1 cellular context compared by ENCODE assay signal in genomic region chr15:68379759-68380290, GRCh38.
TF ChIP-seq lines count a peak whose summit lies in the region.

No MANE protein-coding gene starts in this region.

TF ChIP-seq in IMR-90, 13 proteins besides CTCF, POLR2A, EP300 and RAD21:
- TF ChIP-seq BHLHE40 (IDR thresholded peaks at IDR 0.05; ENCODE audit: low read depth, low read length) = no peak
- TF ChIP-seq USF2 (IDR thresholded peaks at IDR 0.05; ENCODE audit: low read depth, low read length) = no peak
- TF ChIP-seq NFE2L2 (IDR thresholded peaks at IDR 0.05; ENCODE audit: low read depth, low read length) = no peak
- TF ChIP-seq CHD1 (IDR thresholded peaks at IDR 0.05; ENCODE audit: low read depth, low read length) = no peak
- no peak for TF ChIP-seq SMC3 (IDR thresholded peaks at IDR 0.05; ENCODE audit: low read depth, low read length)
- no peak for TF ChIP-seq MXI1 (IDR thresholded peaks at IDR 0.05; ENCODE audit: borderline replicate concordance, low read depth, low read length)
- no peak for TF ChIP-seq MAZ (IDR thresholded peaks at IDR 0.05; ENCODE audit: borderline replicate concordance, low read depth, low read length)
TF ChIP-seq in IMR-90: peak in this region for 0.
